ENCODE assay signal across 19 cellular contexts in genomic region chr11:128946646-128947045, GRCh38. TPM values are rescaled to one million over a fixed set of nuclear protein-coding genes. Genes with fewer than 3 reads are reported as not detected.
A peak's percentile ranks its signal among the peaks of the same experiment; 100 is the strongest.
DNase-seq lines count a peak whose midpoint lies in the region; ATAC-seq and TF ChIP-seq lines count a peak whose summit lies in the region.
"Had no signal": no experiment of that assay in that cellular context is flagged by ENCODE, and none has a peak within 500 bp of the region (broad histone marks: within the 10 kb centered on the region; RNA-seq: fewer than 3 reads in every experiment).

No MANE protein-coding gene starts in this region.

- TF ChIP-seq CTCF in GM23338 (conservative IDR thresholded peaks at IDR 0.05; ENCODE audit: low read depth in 2 of 2): no peak

- H3K4me1 Mint-ChIP-seq in GM23338: no peaks in the 10 kb centered on the region
- H3K4me1 Mint-ChIP-seq: CD4-positive, alpha-beta memory T cell; H9; IgD-negative memory B cell had no signal

- no peaks in the 10 kb centered on the region for H3K36me3 ChIP-seq in GM23338 (ENCODE audit: insufficient read depth)
- H3K36me3 ChIP-seq: BLaER1 had no signal

- no peaks in the 10 kb centered on the region; the same call in 2 of the 3 replicates for H3K9me3 Mint-ChIP-seq in GM23338
- H3K9me3 Mint-ChIP-seq: CD14-positive monocyte; CD4-positive, alpha-beta memory T cell; H9; IgD-negative memory B cell had no signal

- peak; percentile 34 for DNase-seq in DMS53 (lab: John Stamatoyannopoulos, UW)
- DNase-seq in DMS53 treated with DMSO at 0.1 percent for 48 hours (lab: John Stamatoyannopoulos, UW; ENCODE audit: unreplicated experiment): no peak
- DNase-seq in glomerular visceral epithelial cell (ENCODE audit: extremely low spot score): peak; percentile 31
- no peak for DNase-seq in left colon
- DNase-seq in GM23338 (ENCODE audit: low spot score): no peak
- no peak for DNase-seq in germinal center (ENCODE audit: low spot score)
- DNase-seq: Calu3; CD4-positive, alpha-beta memory T cell; H9 had no signal

- H3K36me3 Mint-ChIP-seq in GM23338 (ENCODE audit: low read depth): no peaks in the 10 kb centered on the region
- H3K36me3 Mint-ChIP-seq: CD14-positive monocyte; CD4-positive, alpha-beta memory T cell; IgD-negative memory B cell had no signal

- no peaks in the 10 kb centered on the region; the same call in 1 of the 2 replicates for H3K4me1 ChIP-seq in GM23338 (ENCODE audit: insufficient read depth)
- H3K4me1 ChIP-seq: A549 had no signal

- no peaks in the 10 kb centered on the region for H3K27me3 ChIP-seq in GM23338 (ENCODE audit: insufficient read depth)
- H3K27me3 ChIP-seq: BLaER1 had no signal

- H3K9me2 ChIP-seq in GM23338 (ENCODE audit: insufficient read depth): no peaks in the 10 kb centered on the region

- H3K4me3 ChIP-seq in GM23338: no peak overlapping the region
- H3K4me3 ChIP-seq: A549, BLaER1 had no signal

- H2AFZ ChIP-seq in GM23338: no peak overlapping the region

- H3K27ac ChIP-seq in GM23338 (ENCODE audit: low read depth): no peak overlapping the region
- H3K27ac ChIP-seq: 22Rv1, A549, BLaER1 had no signal

- no peaks in the 10 kb centered on the region for H3F3A ChIP-seq in GM23338 (replicated peaks; ENCODE audit: low read depth)

- H3K27me3 Mint-ChIP-seq in GM23338 (ENCODE audit: insufficient read depth, low read depth, poor library complexity): no peaks in the 10 kb centered on the region

- intact Hi-C loops in left colon (cut with DNase I, micrococcal nuclease): no loop called here

- H3K27ac Mint-ChIP-seq in GM23338: no peak overlapping the region
- H3K27ac Mint-ChIP-seq: CD14-positive monocyte; CD4-positive, alpha-beta memory T cell; H9; IgD-negative memory B cell had no signal

- H4K20me1 ChIP-seq in GM23338 (replicated peaks; ENCODE audit: insufficient read depth): 0 out of 2 replicates have a peak, but pooled peaks cover 3% of the 10 kb centered on the region
- H4K20me1 ChIP-seq: BLaER1 had no signal

- ATAC-seq in left colon (peak; percentile 42), GM21515 (IDR thresholded peaks at IDR 0.05; ENCODE audit: unreplicated experiment) (no peak), GM23338 (no peak), GM21381 (IDR thresholded peaks at IDR 0.05; ENCODE audit: unreplicated experiment) (no peak)
- ATAC-seq: A549, HepG2 had no signal

- no peaks in the 10 kb centered on the region for H3K79me2 ChIP-seq in GM23338 (replicated peaks; ENCODE audit: insufficient read depth)

- H3K4me3 Mint-ChIP-seq in GM23338: no peak overlapping the region
- H3K4me3 Mint-ChIP-seq: CD14-positive monocyte; CD4-positive, alpha-beta memory T cell; H9; IgD-negative memory B cell had no signal

- H3K4me2 ChIP-seq in GM23338: no peak overlapping the region
- H3K4me2 ChIP-seq: A549, BLaER1 had no signal

TF ChIP-seq in GM23338, 12 proteins besides CTCF, POLR2A, EP300 and RAD21 (continues in another document):
- no peak for TF ChIP-seq EZH2phosphoT487 (IDR thresholded peaks at IDR 0.05; ENCODE audit: unreplicated experiment)
- TF ChIP-seq EZH2 (IDR thresholded peaks at IDR 0.05; ENCODE audit: low read depth, unreplicated experiment): no peak
- no peak for TF ChIP-seq NANOG (IDR thresholded peaks at IDR 0.05; ENCODE audit: borderline replicate concordance)
- no peak for TF ChIP-seq ETS1 (IDR thresholded peaks at IDR 0.05)
- TF ChIP-seq ZNF114 (CRISPR knock-in tag; IDR thresholded peaks at IDR 0.05): no peak
- no peak for TF ChIP-seq POLR2AphosphoS5 (IDR thresholded peaks at IDR 0.05; ENCODE audit: low read depth)
- no peak for TF ChIP-seq REST (IDR thresholded peaks at IDR 0.05; ENCODE audit: unreplicated experiment)
- no peak for TF ChIP-seq ZNF331 (CRISPR knock-in tag; IDR thresholded peaks at IDR 0.05; ENCODE audit: low read depth)
- no peak for TF ChIP-seq STAT1 (IDR thresholded peaks at IDR 0.05; ENCODE audit: unreplicated experiment)

RNA-seq across cellular contexts. Expression of gene TP53AIP1, which starts 4.0 kb away (rescaled TPM):
- total RNA-seq in left colon: under 1 TPM; 0.20 to 0.37 TPM
- 0.07 TPM in 1 of 2 replicates, not detected in the other for total RNA-seq in GM23338 (2014; rRNA removed; shearing (Covaris generic))
- polyA plus RNA-seq in GM23338 (2016; fragmentation: Nextera tagmentation; extraction: Ambion mirVana): not detected in 2 replicates
- total RNA-seq: CD4-positive, alpha-beta memory T cell; H1; H9 had no signal
- polyA plus RNA-seq: AG04450; CD14-positive monocyte; CD4-positive, alpha-beta memory T cell; HepG2; IgD-negative memory B cell had no signal

RNA-seq across cellular contexts. Expression of gene KCNJ5, which starts 55.5 kb away (rescaled TPM):
- total RNA-seq in left colon: under 1 TPM; 0.12 to 0.89 TPM
- not detected in 2 replicates for total RNA-seq in GM23338 (2014; rRNA removed; shearing (Covaris generic))
- polyA plus RNA-seq in GM23338 (2016; fragmentation: Nextera tagmentation; extraction: Ambion mirVana): not detected in 2 replicates
- total RNA-seq: Calu3, H1, HepG2 had no signal
- polyA plus RNA-seq: AG04450; CD14-positive monocyte; CD4-positive, alpha-beta memory T cell; HepG2; IgD-negative memory B cell had no signal

Comparison
In these comparisons a context has a peak if more than half of its experiments do, and no peak if none do; other contexts are left out.
1. DNase-seq: peak in DMS53 (single experiment) and glomerular visceral epithelial cell (single experiment); none in DMS53 treated with DMSO at 0.1 percent for 48 hours (single experiment), left colon (0 of 2), GM23338 (single experiment) and germinal center (single experiment).